In genomic region chr12:114397978-114398881, GRCh38 we compare ENCODE assay signal across 24 cellular contexts. TPM values are rescaled to one million over a fixed set of nuclear protein-coding genes. Genes with fewer than 3 reads are reported as not detected.
DNase-seq lines count a peak whose midpoint lies in the region; ATAC-seq, FAIRE-seq and TF ChIP-seq lines count a peak whose summit lies in the region.
"Had no signal": no experiment of that assay in that cellular context is flagged by ENCODE, and none has a peak within 500 bp of the region (broad histone marks: within the 10 kb centered on the region; RNA-seq: fewer than 3 reads in every experiment).

No MANE protein-coding gene starts in this region.

- H3K4me2 ChIP-seq in astrocyte (ENCODE audit: low read length), result no peak overlapping the region
- H3K4me2 ChIP-seq: BLaER1 treated with 17β-estradiol and CSF1 and Interleukin-3, amounts not matched to agents 10 nM and 100 nM had no signal

- no peak for FAIRE-seq in astrocyte (lab: Jason Lieb, UNC)
- FAIRE-seq: frontal cortex, islet of Langerhans had no signal

- ATAC-seq in lower lobe of right lung, result no peak
- ATAC-seq: psoas muscle had no signal

- no peaks in the 10 kb centered on the region for H4K20me1 ChIP-seq in astrocyte (ENCODE audit: insufficient read depth, low read length)

- H3K9me3 ChIP-seq in AG04450 (ENCODE audit: control insufficient read depth, insufficient read depth, low read length) (no peaks in the 10 kb centered on the region), astrocyte (ENCODE audit: insufficient read depth, low read depth, low read length) (peaks cover 3% of the 10 kb centered on the region), lower lobe of right lung (no peaks in the 10 kb centered on the region)
- H3K9me3 ChIP-seq: psoas muscle had no signal

- H2AFZ ChIP-seq in astrocyte (ENCODE audit: low read depth, low read length), result no peak overlapping the region

- intact Hi-C loops in lower lobe of right lung (cut with DNase I), result no loop called here

- H3K79me2 ChIP-seq in astrocyte (ENCODE audit: insufficient read depth, low read length), result no peaks in the 10 kb centered on the region

- peak overlapping the region; percentile 59 for H3K27ac Mint-ChIP-seq in astrocyte (ENCODE audit: unreplicated experiment)
- H3K27ac Mint-ChIP-seq: activated CD4-positive, alpha-beta memory T cell treated with anti-CD3 and anti-CD28 coated beads for 36 hours; T-helper 2 cell treated with Interferon-gamma antibody and Interleukin-4, amounts not matched to agents 5 μg/mL and 100 μg/mL, for 36 hours had no signal

- H3K4me1 ChIP-seq in astrocyte (ENCODE audit: insufficient read depth, low read length), result no peaks in the 10 kb centered on the region
- no peaks in the 10 kb centered on the region for H3K4me1 ChIP-seq in lower lobe of right lung
- H3K4me1 ChIP-seq: BLaER1 treated with 17β-estradiol and CSF1 and Interleukin-3, amounts not matched to agents 10 nM and 100 nM; psoas muscle had no signal

- H3K27me3 ChIP-seq in AG04450 (ENCODE audit: control insufficient read depth, insufficient read depth, low read length) (no peaks in the 10 kb centered on the region), astrocyte (ENCODE audit: insufficient read depth, low read length) (peaks cover 88% of the 10 kb centered on the region), lower lobe of right lung (ENCODE audit: low read depth) (peaks cover 96% of the 10 kb centered on the region)

- DNase-seq in AG04450 (ENCODE audit: low read depth, low spot score) (no peak), GM10266 (ENCODE audit: extremely low spot score) (peak; percentile 23), astrocyte (ENCODE audit: low read depth) (no peak), lower lobe of right lung (no peak), germinal center (ENCODE audit: low spot score) (no peak), T-helper 1 cell (no peak)
- no peak for DNase-seq in activated T-cell treated with anti-CD3 and anti-CD28 coated beads, Interleukin-2, amount 50 U/mL, for 48 hours
- DNase-seq: ACHN; activated CD4-positive, alpha-beta memory T cell treated with anti-CD3 and anti-CD28 coated beads for 36 hours; activated gamma-delta T cell; effector memory CD4-positive, alpha-beta T cell; hypothalamus; mammary epithelial cell; NCI-H1105; NCI-H2081 treated with DMSO at 0.1 percent for 48 hours; NCI-H446; psoas muscle; stimulated activated CD4-positive, alpha-beta T cell treated with anti-CD3 and anti-CD28 coated beads, Interleukin-1b, Interleukin-23, amount 100 ng/mL, for 48 hours; WERI-Rb-1 had no signal

- no peak overlapping the region for H3K9ac ChIP-seq in astrocyte (ENCODE audit: low read length)
- H3K9ac ChIP-seq: BLaER1 treated with 17β-estradiol and CSF1 and Interleukin-3, amounts not matched to agents 10 nM and 100 nM had no signal

- POLR2A ChIA-PET in AG04450 (lab: Yijun Ruan, JAX), result no interaction called here

- no peaks in the 10 kb centered on the region for H3K4me1 Mint-ChIP-seq in astrocyte (ENCODE audit: low read depth, unreplicated experiment)

- H3K4me3 ChIP-seq in AG04450 (ENCODE audit: low read depth, low read length) (peak overlapping the region; percentile 17; the same call in 1 of the 2 replicates), astrocyte (ENCODE audit: insufficient read depth, low read depth, low read length) (no peak overlapping the region), lower lobe of right lung (peak overlapping the region; percentile 60)
- H3K4me3 ChIP-seq: BLaER1 treated with 17β-estradiol and CSF1 and Interleukin-3, amounts not matched to agents 10 nM and 100 nM; psoas muscle; skin epidermis had no signal

- H3K27ac ChIP-seq in AG04450 (ENCODE audit: low read depth, low read length) (no peak overlapping the region), astrocyte (ENCODE audit: low read depth, low read length) (no peak overlapping the region), lower lobe of right lung (peak overlapping the region; percentile 85)
- H3K27ac ChIP-seq: BLaER1 treated with 17β-estradiol and CSF1 and Interleukin-3, amounts not matched to agents 10 nM and 100 nM; psoas muscle; skin epidermis; WERI-Rb-1 had no signal

- H3K36me3 ChIP-seq in astrocyte (ENCODE audit: insufficient read depth, low read length), result no peaks in the 10 kb centered on the region
- H3K36me3 ChIP-seq in lower lobe of right lung, result peaks cover 5% of the 10 kb centered on the region
- H3K36me3 ChIP-seq: BLaER1 treated with 17β-estradiol and CSF1 and Interleukin-3, amounts not matched to agents 10 nM and 100 nM; WERI-Rb-1 had no signal

- H3K36me3 Mint-ChIP-seq in astrocyte (ENCODE audit: low read depth, unreplicated experiment), result no peaks in the 10 kb centered on the region
- H3K36me3 Mint-ChIP-seq: activated CD4-positive, alpha-beta memory T cell treated with anti-CD3 and anti-CD28 coated beads for 36 hours had no signal

- TF ChIP-seq CTCF in AG04450 (IDR thresholded peaks at IDR 0.05; ENCODE audit: low read depth, low read length) (no peak), GM10266 (IDR thresholded peaks at IDR 0.05; ENCODE audit: control insufficient read depth, insufficient read depth, low read depth, missing control alignments) (no peak), astrocyte (IDR thresholded peaks at IDR 0.05; ENCODE audit: insufficient read depth, low read depth, low read length) (no peak), lower lobe of right lung (IDR thresholded peaks at IDR 0.05) (no peak)

- H3K27me3 Mint-ChIP-seq in astrocyte (ENCODE audit: low read depth, unreplicated experiment), result peaks cover 97% of the 10 kb centered on the region

- CTCF ChIA-PET in AG04450 (lab: Charles Lee), result interaction anchor here (1.2 kb wide), 1 partner anchor 111 kb away, joined by 5 read pairs; no protein-coding TSS in a partner anchor

- peaks cover 16% of the 10 kb centered on the region for H3K9me3 Mint-ChIP-seq in astrocyte (ENCODE audit: unreplicated experiment)
- H3K9me3 Mint-ChIP-seq: activated CD4-positive, alpha-beta memory T cell treated with anti-CD3 and anti-CD28 coated beads for 36 hours; T-helper 2 cell treated with Interferon-gamma antibody and Interleukin-4, amounts not matched to agents 5 μg/mL and 100 μg/mL, for 36 hours had no signal

- no peak overlapping the region for H3K4me3 Mint-ChIP-seq in astrocyte (ENCODE audit: unreplicated experiment)
- H3K4me3 Mint-ChIP-seq: activated CD4-positive, alpha-beta memory T cell treated with anti-CD3 and anti-CD28 coated beads for 36 hours; T-helper 2 cell treated with Interferon-gamma antibody and Interleukin-4, amounts not matched to agents 5 μg/mL and 100 μg/mL, for 36 hours had no signal

RNA-seq across cellular contexts. Expression of gene TBX5, which starts 7.7 kb away (rescaled TPM):
- 14.2 and 16.8 TPM in 2 replicates for polyA plus RNA-seq in AG04450 (2011; rRNA removed)
- polyA minus RNA-seq in AG04450 (2011; rRNA and poly(A)+ RNA removed), result 26.3 and 27.1 TPM in 2 replicates
- total RNA-seq in astrocyte (not detected in 2 replicates), lower lobe of right lung (15.7 TPM)
- total RNA-seq: activated CD4-positive, alpha-beta memory T cell treated with anti-CD3 and anti-CD28 coated beads for 36 hours; frontal cortex; mammary epithelial cell had no signal
- polyA plus RNA-seq: mammary epithelial cell, psoas muscle had no signal

Comparison
In these comparisons a context has a peak if more than half of its experiments do, and no peak if none do; other contexts are left out.
1. RNA of gene TBX5, which starts 7.7 kb away (total RNA-seq): 15.7 TPM in lower lobe of right lung (single experiment); not detected in astrocyte; every median in the first group is over 10 times any median in the second.